27 cellular contexts compared by ENCODE assay signal in the genomic region with DNA sequence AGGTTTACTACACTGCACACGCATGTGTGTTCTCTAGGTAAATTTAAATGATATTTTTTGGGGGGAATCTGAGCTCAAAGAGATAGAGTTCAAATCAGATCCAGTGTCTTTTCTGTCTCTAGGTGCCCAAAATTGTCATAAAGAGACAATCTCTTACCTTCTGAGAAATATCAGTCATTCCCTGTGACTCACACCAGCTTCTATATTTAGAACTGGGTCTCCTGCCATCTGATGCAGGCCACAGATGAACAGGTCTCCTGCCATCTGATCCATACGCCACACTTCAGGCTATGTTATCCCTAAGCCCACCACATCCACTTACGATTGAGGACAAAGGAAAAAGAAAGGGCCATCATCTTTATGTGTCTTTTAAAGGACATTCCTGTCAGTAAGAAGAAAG.
A peak's percentile ranks its signal among the peaks of the same experiment; 100 is the strongest.
DNase-seq lines count a peak whose midpoint lies in the region; ATAC-seq, FAIRE-seq and TF ChIP-seq lines count a peak whose summit lies in the region.
"Had no signal": no experiment of that assay in that cellular context is flagged by ENCODE, and none has a peak within 500 bp of the region (broad histone marks: within the 10 kb centered on the region; RNA-seq: fewer than 3 reads in every experiment).

No MANE protein-coding gene starts in this region.

- H4K20me1 ChIP-seq in PC-3 (ENCODE audit: low read length): no peaks in the 10 kb centered on the region

- H3K9me3 Mint-ChIP-seq in activated CD4-positive, alpha-beta T cell treated with anti-CD3 and anti-CD28 coated beads, Interleukin-2, amount 10 ng/mL, durations not matched to agents 24 days and 14 days: no peaks in the 10 kb centered on the region
- H3K9me3 Mint-ChIP-seq in CD4-positive, alpha-beta T cell: no peaks in the 10 kb centered on the region
- H3K9me3 Mint-ChIP-seq: activated CD4-positive, alpha-beta memory T cell treated with anti-CD3 and anti-CD28 coated beads, Interleukin-2, amount 10 ng/mL, durations not matched to agents 7 days and 5 days; CD8-positive, alpha-beta T cell; central memory CD8-positive, alpha-beta T cell; HFFc6; naive B cell; stimulated activated naive CD8-positive, alpha-beta T cell treated with anti-CD3 and anti-CD28 coated beads, Interleukin-15, Interleukin-2, amounts not matched to agents 100 ng/mL and 50 ng/mL, for 24 hours; T-cell had no signal

- POLR2A ChIA-PET in PC-3 (lab: Charles Lee; ENCODE audit: unreplicated experiment): no interaction called here
- POLR2A ChIA-PET in CD4-positive, alpha-beta T cell (lab: Charles Lee): no interaction called here

- H3K9me2 ChIP-seq in PC-3 (replicated peaks; ENCODE audit: low read length): no peaks in the 10 kb centered on the region

- no peaks in the 10 kb centered on the region for H3K9me3 ChIP-seq in PC-3 (ENCODE audit: low read length)
- no peaks in the 10 kb centered on the region for H3K9me3 ChIP-seq in CD4-positive, alpha-beta T cell (ENCODE audit: control insufficient read depth, low read length)
- H3K9me3 ChIP-seq: thyroid gland had no signal

- no peaks in the 10 kb centered on the region for H3K36me3 ChIP-seq in PC-3 (ENCODE audit: low read depth, low read length)
- H3K36me3 ChIP-seq: thyroid gland had no signal

- H3K4me3 ChIP-seq in PC-3 (ENCODE audit: low read length) (no peak overlapping the region), epithelial cell of esophagus (ENCODE audit: low read length) (no peak overlapping the region)
- H3K4me3 ChIP-seq: thyroid gland had no signal

- no peak overlapping the region for H2AFZ ChIP-seq in PC-3 (ENCODE audit: low read length)

- H3F3A ChIP-seq in PC-3 (ENCODE audit: low read length, unreplicated experiment): no peaks in the 10 kb centered on the region

- no peaks in the 10 kb centered on the region for H3K36me3 Mint-ChIP-seq in activated CD4-positive, alpha-beta T cell treated with anti-CD3 and anti-CD28 coated beads, Interleukin-2, amount 10 ng/mL, durations not matched to agents 24 days and 14 days (ENCODE audit: low read depth)
- H3K36me3 Mint-ChIP-seq in CD4-positive, alpha-beta T cell (ENCODE audit: low read depth): no peaks in the 10 kb centered on the region
- H3K36me3 Mint-ChIP-seq: naive B cell, T-cell had no signal

- H3K27ac ChIP-seq in PC-3 (ENCODE audit: low read length): no peak overlapping the region
- H3K27ac ChIP-seq in CD4-positive, alpha-beta T cell (ENCODE audit: low read depth, low read length): no peak overlapping the region
- H3K27ac ChIP-seq: thyroid gland had no signal

- H3K79me2 ChIP-seq in PC-3 (ENCODE audit: low read length): no peaks in the 10 kb centered on the region

- no peak for ATAC-seq in PC-3
- no peak for ATAC-seq in CD4-positive, alpha-beta T cell (ENCODE audit: poor library complexity)
- ATAC-seq: CD8-positive, alpha-beta T cell; T-cell had no signal

- BruUV-seq in PC-3 (replicated peaks; lab: Mats Ljungman, UMichigan): no TSS peak

- no peak overlapping the region for H3K4me2 ChIP-seq in PC-3 (ENCODE audit: low read length)

- no peak for FAIRE-seq in urothelium cell line (lab: Jason Lieb, UNC)
- FAIRE-seq: islet of Langerhans had no signal

- peaks cover 4% of the 10 kb centered on the region; the same call in 1 of the 2 replicates for H3K4me1 ChIP-seq in PC-3 (ENCODE audit: insufficient read depth, low read length)
- H3K4me1 ChIP-seq: thyroid gland had no signal

- DNase-seq in activated CD4-positive, alpha-beta T cell treated with anti-CD3 and anti-CD28 coated beads, Interleukin-2, amount 10 ng/mL, durations not matched to agents 24 days and 14 days: peak; percentile 17
- DNase-seq in activated CD4-positive, alpha-beta T cell treated with anti-CD3 and anti-CD28 coated beads, Interleukin-2, amount 50 U/mL, for 1 hour: no peak
- DNase-seq in PC-3 (peak; percentile 27), epithelial cell of esophagus (ENCODE audit: low read depth) (peak; percentile 23), urothelium cell line (ENCODE audit: low spot score) (peak; percentile 33), HuH-7.5 (ENCODE audit: low spot score) (no peak), ecto neural progenitor cell (ENCODE audit: low spot score) (no peak)
- DNase-seq in CD4-positive, alpha-beta T cell: no peak
- DNase-seq: activated CD4-positive, alpha-beta memory T cell treated with anti-CD3 and anti-CD28 coated beads, Interleukin-2, amount 10 ng/mL, durations not matched to agents 7 days and 5 days; activated CD4-positive, CD25-positive, alpha-beta regulatory T cell; activated CD8-positive, alpha-beta memory T cell treated with anti-CD3 and anti-CD28 coated beads, Interleukin-2, amount 50 U/mL, for 48 hours; aorta; CD8-positive, alpha-beta T cell; DMS153; GF-D8; HFFc6; Kasumi-1; naive B cell; NCI-H748 treated with DMSO at 0.1 percent for 48 hours; occipital lobe; RPMI8226; T-cell; thyroid gland had no signal

- peaks cover 3% of the 10 kb centered on the region for H3K27me3 Mint-ChIP-seq in activated CD4-positive, alpha-beta T cell treated with anti-CD3 and anti-CD28 coated beads, Interleukin-2, amount 10 ng/mL, durations not matched to agents 24 days and 14 days
- no peaks in the 10 kb centered on the region for H3K27me3 Mint-ChIP-seq in CD4-positive, alpha-beta T cell
- H3K27me3 Mint-ChIP-seq: activated naive CD8-positive, alpha-beta T cell; stimulated activated naive CD8-positive, alpha-beta T cell treated with anti-CD3 and anti-CD28 coated beads, Interleukin-15, Interleukin-2, amounts not matched to agents 100 ng/mL and 50 ng/mL, for 24 hours; T-cell had no signal

- H3K27ac Mint-ChIP-seq in activated CD4-positive, alpha-beta T cell treated with anti-CD3 and anti-CD28 coated beads, Interleukin-2, amount 10 ng/mL, durations not matched to agents 24 days and 14 days: no peak overlapping the region
- no peak overlapping the region for H3K27ac Mint-ChIP-seq in CD4-positive, alpha-beta T cell
- H3K27ac Mint-ChIP-seq: activated CD4-positive, alpha-beta memory T cell treated with anti-CD3 and anti-CD28 coated beads, Interleukin-2, amount 10 ng/mL, durations not matched to agents 7 days and 5 days; activated naive CD8-positive, alpha-beta T cell; CD8-positive, alpha-beta T cell; HFFc6; naive B cell; stimulated activated naive CD8-positive, alpha-beta T cell treated with anti-CD3 and anti-CD28 coated beads, Interleukin-15, Interleukin-2, amounts not matched to agents 100 ng/mL and 50 ng/mL, for 24 hours; T-cell had no signal

- H3K9ac ChIP-seq in PC-3 (ENCODE audit: low read length): no peak overlapping the region

- no peaks in the 10 kb centered on the region for H3K4me1 Mint-ChIP-seq in activated CD4-positive, alpha-beta T cell treated with anti-CD3 and anti-CD28 coated beads, Interleukin-2, amount 10 ng/mL, durations not matched to agents 24 days and 14 days
- no peaks in the 10 kb centered on the region for H3K4me1 Mint-ChIP-seq in CD4-positive, alpha-beta T cell (ENCODE audit: low read depth)
- H3K4me1 Mint-ChIP-seq: activated CD4-positive, alpha-beta memory T cell treated with anti-CD3 and anti-CD28 coated beads, Interleukin-2, amount 10 ng/mL, durations not matched to agents 7 days and 5 days; central memory CD8-positive, alpha-beta T cell; T-cell had no signal

- no peak overlapping the region for H3K4me3 Mint-ChIP-seq in activated CD4-positive, alpha-beta T cell treated with anti-CD3 and anti-CD28 coated beads, Interleukin-2, amount 10 ng/mL, durations not matched to agents 24 days and 14 days
- no peak overlapping the region for H3K4me3 Mint-ChIP-seq in CD4-positive, alpha-beta T cell
- H3K4me3 Mint-ChIP-seq: activated CD4-positive, alpha-beta memory T cell treated with anti-CD3 and anti-CD28 coated beads, Interleukin-2, amount 10 ng/mL, durations not matched to agents 7 days and 5 days; activated naive CD8-positive, alpha-beta T cell; CD8-positive, alpha-beta T cell; central memory CD8-positive, alpha-beta T cell; HFFc6; naive B cell; stimulated activated naive CD8-positive, alpha-beta T cell treated with anti-CD3 and anti-CD28 coated beads, Interleukin-15, Interleukin-2, amounts not matched to agents 100 ng/mL and 50 ng/mL, for 24 hours; T-cell had no signal

- H3K27me3 ChIP-seq in PC-3 (ENCODE audit: low read length): peaks cover 18% of the 10 kb centered on the region; the same call in 1 of the 2 replicates
- H3K27me3 ChIP-seq in CD4-positive, alpha-beta T cell (ENCODE audit: control insufficient read depth, insufficient read depth, low read length): no peaks in the 10 kb centered on the region
- H3K27me3 ChIP-seq: thyroid gland had no signal

- no peak for TF ChIP-seq CTCF in PC-3 (conservative IDR thresholded peaks at IDR 0.05; ENCODE audit: low read depth, low read length)
- no peak for TF ChIP-seq CTCF in epithelial cell of esophagus (IDR thresholded peaks at IDR 0.05; ENCODE audit: insufficient read depth, low read depth, low read length, missing control alignments)
- TF ChIP-seq CTCF in CD4-positive, alpha-beta T cell (IDR thresholded peaks at IDR 0.05): no peak

- CTCF ChIA-PET in PC-3 (lab: Charles Lee): no interaction called here
- CTCF ChIA-PET in CD4-positive, alpha-beta T cell (lab: Charles Lee): no interaction called here

- intact Hi-C loops in activated CD4-positive, alpha-beta T cell treated with anti-CD3 and anti-CD28 coated beads, Interleukin-2, amount 10 ng/mL, durations not matched to agents 24 days and 14 days (cut with micrococcal nuclease): no loop called here
- intact Hi-C loops in PC-3 (cut with micrococcal nuclease): no loop called here
- intact Hi-C loops in CD4-positive, alpha-beta T cell (cut with DNase I, micrococcal nuclease): no loop called here

Comparison
In these comparisons a context has a peak if more than half of its experiments do, and no peak if none do; other contexts are left out.
1. DNase-seq: peak in activated CD4-positive, alpha-beta T cell treated with anti-CD3 and anti-CD28 coated beads, Interleukin-2, amount 10 ng/mL, durations not matched to agents 24 days and 14 days (single experiment), PC-3 (single experiment), epithelial cell of esophagus (single experiment) and urothelium cell line (single experiment); none in activated CD4-positive, alpha-beta T cell treated with anti-CD3 and anti-CD28 coated beads, Interleukin-2, amount 50 U/mL, for 1 hour (single experiment), HuH-7.5 (single experiment), CD4-positive, alpha-beta T cell (0 of 10) and ecto neural progenitor cell (single experiment).